ENCODE assay signal across 23 cellular contexts in genomic region chr2:174761837-174762236, GRCh38. TPM values are rescaled to one million over a fixed set of nuclear protein-coding genes. Genes with fewer than 3 reads are reported as not detected.
DNase-seq lines count a peak whose midpoint lies in the region; ATAC-seq and TF ChIP-seq lines count a peak whose summit lies in the region.
"Had no signal": no experiment of that assay in that cellular context is flagged by ENCODE, and none has a peak within 500 bp of the region (broad histone marks: within the 10 kb centered on the region; RNA-seq: fewer than 3 reads in every experiment).

No MANE protein-coding gene starts in this region.

- no peaks in the 10 kb centered on the region for H4K20me1 ChIP-seq in SK-N-SH (ENCODE audit: insufficient read depth)

- H3K4me3 ChIP-seq in SK-N-SH (ENCODE audit: low read depth in 2 of 2, low read length in 1 of 2) (no peak overlapping the region), brain microvascular endothelial cell (ENCODE audit: low read depth, low read length) (no peak overlapping the region), tibial nerve (no peak overlapping the region)
- H3K4me3 ChIP-seq: adrenal gland, K562, prostate gland, tibial artery had no signal

- TF ChIP-seq CTCF in SK-N-SH (IDR thresholded peaks at IDR 0.05): no peak
- no peak for TF ChIP-seq CTCF in brain microvascular endothelial cell (IDR thresholded peaks at IDR 0.05; ENCODE audit: low read depth, low read length, missing control alignments)
- no peak for TF ChIP-seq CTCF in tibial nerve (IDR thresholded peaks at IDR 0.05)

- no peak overlapping the region for H3K9ac ChIP-seq in SK-N-SH

- CTCF ChIA-PET in SK-N-SH (lab: Yijun Ruan, JAX): interaction anchor here (0.9 to 5.4 kb wide), 4 partner anchors 10 to 154 kb away, joined by 3 to 34 read pairs (median 13); no protein-coding TSS in a partner anchor

- H3K9me2 ChIP-seq in SK-N-SH: no peaks in the 10 kb centered on the region

- intact Hi-C loops in left colon (cut with DNase I, micrococcal nuclease): no loop called here

- no peak for TF ChIP-seq POLR2A in tibial nerve (IDR thresholded peaks at IDR 0.05)

- H3K4me2 ChIP-seq in SK-N-SH: no peak overlapping the region

- H3K4me1 Mint-ChIP-seq in stimulated activated effector memory CD8-positive, alpha-beta T cell treated with anti-CD3 and anti-CD28 coated beads, Interleukin-12 subunit alpha, Interleukin-12 subunit beta, amount 100 ng/mL, for 72 hours: no peaks in the 10 kb centered on the region
- H3K4me1 Mint-ChIP-seq: central memory CD8-positive, alpha-beta T cell had no signal

- ATAC-seq in SK-N-SH treated with all-trans-retinoic acid at 6 μM for 48 hours (peak; percentile 60), left colon (no peak)
- no peak for ATAC-seq in stimulated activated effector memory CD8-positive, alpha-beta T cell treated with anti-CD3 and anti-CD28 coated beads, Interleukin-12 subunit alpha, Interleukin-12 subunit beta, amount 100 ng/mL, for 72 hours
- ATAC-seq: activated CD8-positive, alpha-beta T cell treated with anti-CD3 and anti-CD28 coated beads, Interleukin-2, amount 10 ng/mL, durations not matched to agents 7 days and 5 days; K562; naive thymus-derived CD8-positive, alpha-beta T cell; stimulated activated memory B cell treated with anti-CD40 and anti-IgM and Interleukin-4, amounts not matched to agents 10 μg/mL and 1 μg/mL and 100 μg/mL, for 72 hours had no signal

- DNase-seq in SK-N-SH (no peak), brain microvascular endothelial cell (peak; percentile 55), kidney tubule cell (ENCODE audit: low spot score) (peak; percentile 13), left colon (no peak), NCI-H446 treated with DMSO at 0.1 percent for 48 hours (lab: John Stamatoyannopoulos, UW) (no peak), tibial nerve (ENCODE audit: low spot score in 2 of 2) (no peak)
- DNase-seq in stimulated activated effector memory CD8-positive, alpha-beta T cell treated with anti-CD3 and anti-CD28 coated beads, Interleukin-12 subunit alpha, Interleukin-12 subunit beta, amount 100 ng/mL, for 72 hours (ENCODE audit: low spot score in 2 of 2): no peak
- DNase-seq: activated CD8-positive, alpha-beta T cell treated with anti-CD3 and anti-CD28 coated beads, Interleukin-2, amount 10 ng/mL, durations not matched to agents 7 days and 5 days; adrenal gland; DMS153; naive thymus-derived CD8-positive, alpha-beta T cell; NCI-H1092; tibial artery had no signal

- POLR2A ChIA-PET in SK-N-SH (lab: Yijun Ruan, JAX): no interaction called here

- H3K36me3 Mint-ChIP-seq in stimulated activated effector memory CD8-positive, alpha-beta T cell treated with anti-CD3 and anti-CD28 coated beads, Interleukin-12 subunit alpha, Interleukin-12 subunit beta, amount 100 ng/mL, for 72 hours: no peaks in the 10 kb centered on the region
- H3K36me3 Mint-ChIP-seq: naive thymus-derived CD8-positive, alpha-beta T cell; stimulated activated memory B cell treated with anti-CD40 and anti-IgM and Interleukin-4, amounts not matched to agents 10 μg/mL and 1 μg/mL and 100 μg/mL, for 72 hours had no signal

- no peaks in the 10 kb centered on the region for H3K9me3 Mint-ChIP-seq in stimulated activated effector memory CD8-positive, alpha-beta T cell treated with anti-CD3 and anti-CD28 coated beads, Interleukin-12 subunit alpha, Interleukin-12 subunit beta, amount 100 ng/mL, for 72 hours
- H3K9me3 Mint-ChIP-seq: activated T-helper 1 cell treated with anti-CD3 and anti-CD28 coated beads, Interleukin-12 subunit alpha, Interleukin-12 subunit beta, Interleukin-2, Interleukin-4 antibody, amounts not matched to agents 30 ng/mL and 10 ng/mL and 1 ng/mL, durations not matched to agents 14 hours and 24 hours and 36 hours; central memory CD8-positive, alpha-beta T cell; naive thymus-derived CD8-positive, alpha-beta T cell; stimulated activated memory B cell treated with anti-CD40 and anti-IgM and Interleukin-4, amounts not matched to agents 10 μg/mL and 1 μg/mL and 100 μg/mL, for 72 hours had no signal

- no peaks in the 10 kb centered on the region for H3K79me2 ChIP-seq in SK-N-SH (ENCODE audit: insufficient read depth)

- H3K27me3 ChIP-seq in SK-N-SH (ENCODE audit: insufficient read depth) (no peaks in the 10 kb centered on the region), brain microvascular endothelial cell (replicated peaks) (no peaks in the 10 kb centered on the region), tibial nerve (no peaks in the 10 kb centered on the region)
- H3K27me3 ChIP-seq: adrenal gland, tibial artery had no signal

- H3K9me3 ChIP-seq in SK-N-SH (no peaks in the 10 kb centered on the region), tibial nerve (no peaks in the 10 kb centered on the region)
- H3K9me3 ChIP-seq: adrenal gland, prostate gland, tibial artery had no signal

- H3F3A ChIP-seq in SK-N-SH (replicated peaks; ENCODE audit: insufficient read depth): no peaks in the 10 kb centered on the region

- peaks cover 0 to 10% of the 10 kb centered on the region in 2 experiments; a peak in 2 of 4 replicates for H3K4me1 ChIP-seq in SK-N-SH (ENCODE audit: control insufficient read depth in 1 of 2, insufficient read depth in 2 of 2, low read depth in 1 of 2, low read length in 1 of 2)
- peaks cover 0 to 8% (median 2%) of the 10 kb centered on the region in 4 donors for H3K4me1 ChIP-seq in tibial nerve
- H3K4me1 ChIP-seq: adrenal gland, prostate gland had no signal

- in situ Hi-C loops in brain microvascular endothelial cell (cut with HindIII; ENCODE audit: low pct_ligation_motif_present, low sequenced_read_pairs): no loop called here

- peak overlapping the region; percentile 17 for H3K27ac Mint-ChIP-seq in stimulated activated effector memory CD8-positive, alpha-beta T cell treated with anti-CD3 and anti-CD28 coated beads, Interleukin-12 subunit alpha, Interleukin-12 subunit beta, amount 100 ng/mL, for 72 hours
- H3K27ac Mint-ChIP-seq: activated CD8-positive, alpha-beta T cell treated with anti-CD3 and anti-CD28 coated beads, Interleukin-2, amount 10 ng/mL, durations not matched to agents 7 days and 5 days; activated T-helper 1 cell treated with anti-CD3 and anti-CD28 coated beads, Interleukin-12 subunit alpha, Interleukin-12 subunit beta, Interleukin-2, Interleukin-4 antibody, amounts not matched to agents 30 ng/mL and 10 ng/mL and 1 ng/mL, durations not matched to agents 14 hours and 24 hours and 36 hours; stimulated activated memory B cell treated with anti-CD40 and anti-IgM and Interleukin-4, amounts not matched to agents 10 μg/mL and 1 μg/mL and 100 μg/mL, for 72 hours had no signal

- no peak for TF ChIP-seq RAD21 in SK-N-SH (IDR thresholded peaks at IDR 0.05; ENCODE audit: low read length)

- no peak overlapping the region for H3K4me3 Mint-ChIP-seq in stimulated activated effector memory CD8-positive, alpha-beta T cell treated with anti-CD3 and anti-CD28 coated beads, Interleukin-12 subunit alpha, Interleukin-12 subunit beta, amount 100 ng/mL, for 72 hours
- H3K4me3 Mint-ChIP-seq: activated CD8-positive, alpha-beta T cell treated with anti-CD3 and anti-CD28 coated beads, Interleukin-2, amount 10 ng/mL, durations not matched to agents 7 days and 5 days; activated T-helper 1 cell treated with anti-CD3 and anti-CD28 coated beads, Interleukin-12 subunit alpha, Interleukin-12 subunit beta, Interleukin-2, Interleukin-4 antibody, amounts not matched to agents 30 ng/mL and 10 ng/mL and 1 ng/mL, durations not matched to agents 14 hours and 24 hours and 36 hours; central memory CD8-positive, alpha-beta T cell; stimulated activated memory B cell treated with anti-CD40 and anti-IgM and Interleukin-4, amounts not matched to agents 10 μg/mL and 1 μg/mL and 100 μg/mL, for 72 hours had no signal

- H3K36me3 ChIP-seq in SK-N-SH (replicated peaks in 1 of 2; ENCODE audit: control insufficient read depth in 1 of 2, insufficient read depth in 2 of 2, low read length in 1 of 2): no peaks in the 10 kb centered on the region
- H3K36me3 ChIP-seq in brain microvascular endothelial cell (replicated peaks): no peaks in the 10 kb centered on the region
- no peaks in the 10 kb centered on the region for H3K36me3 ChIP-seq in tibial nerve
- H3K36me3 ChIP-seq: adrenal gland, prostate gland, tibial artery had no signal

- no peak for TF ChIP-seq EP300 in SK-N-SH (IDR thresholded peaks at IDR 0.05; ENCODE audit: borderline replicate concordance in 1 of 2, low read depth in 1 of 2, low read length in 1 of 2)
- no peak for TF ChIP-seq EP300 in tibial nerve (IDR thresholded peaks at IDR 0.05)

- H3K27ac ChIP-seq in SK-N-SH (ENCODE audit: low read depth in 2 of 2, low read length in 1 of 2): no peak overlapping the region
- H3K27ac ChIP-seq in brain microvascular endothelial cell: peak overlapping the region; percentile 49
- H3K27ac ChIP-seq in tibial nerve: no peak overlapping the region
- H3K27ac ChIP-seq: 22Rv1, adrenal gland, prostate gland, VCaP had no signal

- H2AFZ ChIP-seq in SK-N-SH (ENCODE audit: low read depth): no peak overlapping the region

TF ChIP-seq in SK-N-SH treated with all-trans-retinoic acid at 6 μM for 48 hours, 23 proteins besides CTCF, POLR2A, EP300 and RAD21 (continues in another document):
- TF ChIP-seq ZFP30 (CRISPR knock-in tag; IDR thresholded peaks at IDR 0.05) (no peak), ARNTL (CRISPR knock-in tag; IDR thresholded peaks at IDR 0.05; ENCODE audit: borderline replicate concordance, low read depth) (no peak)

TF ChIP-seq in SK-N-SH, 30 proteins besides CTCF, POLR2A, EP300 and RAD21 (continues in another document):
- TF ChIP-seq USF1 (IDR thresholded peaks at IDR 0.05; ENCODE audit: borderline replicate concordance, low read depth) (no peak), FOXJ3 (CRISPR knock-in tag; IDR thresholded peaks at IDR 0.05) (no peak), USF2 (IDR thresholded peaks at IDR 0.05; ENCODE audit: borderline replicate concordance, low read depth, low read length) (no peak), EZH2phosphoT487 (IDR thresholded peaks at IDR 0.05; ENCODE audit: borderline replicate concordance, low read depth) (no peak), FOXM1 (IDR thresholded peaks at IDR 0.05; ENCODE audit: low read depth) (no peak)

RNA-seq across cellular contexts. Expression of gene CHRNA1, which starts 2.4 kb away (rescaled TPM):
- 0.02 and 0.08 TPM in 2 replicates for polyA plus RNA-seq in SK-N-SH (2012; rRNA removed)
- 0.05 and 0.09 TPM in 2 replicates for polyA plus RNA-seq in SK-N-SH (2012; cell fraction: cytosol; rRNA removed)
- 0.15 and 0.21 TPM in 2 replicates for polyA plus RNA-seq in SK-N-SH (2012; cell fraction: nucleus; rRNA removed)
- total RNA-seq in left colon: 1 to 10 TPM; 2.3 to 3.5 TPM
- total RNA-seq in tibial nerve: not detected
- total RNA-seq: activated CD8-positive, alpha-beta T cell treated with anti-CD3 and anti-CD28 coated beads, Interleukin-2, amount 10 ng/mL, durations not matched to agents 7 days and 5 days; activated T-helper 1 cell treated with anti-CD3 and anti-CD28 coated beads, Interleukin-12 subunit alpha, Interleukin-12 subunit beta, Interleukin-2, Interleukin-4 antibody, amounts not matched to agents 30 ng/mL and 10 ng/mL and 1 ng/mL, durations not matched to agents 14 hours and 24 hours and 36 hours; K562; liver; naive thymus-derived CD8-positive, alpha-beta T cell had no signal
- polyA plus RNA-seq: adrenal gland; BJ; K562; liver; naive thymus-derived CD8-positive, alpha-beta T cell had no signal

Comparison
In these comparisons a context has a peak if more than half of its experiments do, and no peak if none do; other contexts are left out.
1. DNase-seq: peak in brain microvascular endothelial cell (single experiment) and kidney tubule cell (single experiment); none in SK-N-SH (single experiment), stimulated activated effector memory CD8-positive, alpha-beta T cell treated with anti-CD3 and anti-CD28 coated beads, Interleukin-12 subunit alpha, Interleukin-12 subunit beta, amount 100 ng/mL, for 72 hours (0 of 2), left colon (0 of 2), NCI-H446 treated with DMSO at 0.1 percent for 48 hours (single experiment) and tibial nerve (0 of 2).